In genomic region chr6:109790131-109790530, GRCh38 we compare ENCODE assay signal across 15 cellular contexts.
DNase-seq lines count a peak whose midpoint lies in the region; ATAC-seq and TF ChIP-seq lines count a peak whose summit lies in the region.
"Had no signal": no experiment of that assay in that cellular context is flagged by ENCODE, and none has a peak within 500 bp of the region (broad histone marks: within the 10 kb centered on the region; RNA-seq: fewer than 3 reads in every experiment).

No MANE protein-coding gene starts in this region.

- DNase-seq in AG10803 (ENCODE audit: low read depth) (peak; percentile 84), M059J (ENCODE audit: low read depth) (peak; percentile 49), dedifferentiated amniotic fluid mesenchymal stem cell (ENCODE audit: extremely low spot score) (peak; percentile 60), myocyte (ENCODE audit: low read depth) (peak; percentile 48), thyroid gland (no peak), H7 (no peak)
- DNase-seq in activated naive CD4-positive, alpha-beta T cell treated with anti-CD3 and anti-CD28 coated beads for 36 hours = no peak
- DNase-seq: activated CD8-positive, alpha-beta T cell treated with anti-CD3 and anti-CD28 coated beads for 36 hours; NCI-H2081 treated with DMSO at 0.1 percent for 48 hours; NCI-H748 treated with DMSO at 0.1 percent for 48 hours had no signal

- no peak overlapping the region for H3K4me3 ChIP-seq in AG10803 (ENCODE audit: low read length)
- H3K4me3 ChIP-seq in thyroid gland (replicated peaks in 1 of 3) = no peak overlapping the region
- no peak overlapping the region for H3K4me3 ChIP-seq in H7 (ENCODE audit: insufficient read depth, low read depth, low read length)
- H3K4me3 ChIP-seq: BLaER1, cardiac muscle cell, lung had no signal

- no peak overlapping the region for H3K27ac Mint-ChIP-seq in activated naive CD4-positive, alpha-beta T cell treated with anti-CD3 and anti-CD28 coated beads for 36 hours
- H3K27ac Mint-ChIP-seq: activated CD8-positive, alpha-beta T cell treated with anti-CD3 and anti-CD28 coated beads for 36 hours; activated T-helper 2 cell treated with anti-CD3 and anti-CD28 coated beads, Interferon-gamma antibody, Interleukin-2, Interleukin-4, amounts not matched to agents 10 μg/mL and 5 μg/mL and 100 μg/mL, durations not matched to agents 14 hours and 24 hours and 36 hours had no signal

- CTCF ChIA-PET in activated naive CD4-positive, alpha-beta T cell treated with anti-CD3 and anti-CD28 coated beads for 36 hours (lab: Charles Lee) = no interaction called here

- H3K9me3 Mint-ChIP-seq in activated naive CD4-positive, alpha-beta T cell treated with anti-CD3 and anti-CD28 coated beads for 36 hours = no peaks in the 10 kb centered on the region
- H3K9me3 Mint-ChIP-seq: activated CD8-positive, alpha-beta T cell treated with anti-CD3 and anti-CD28 coated beads for 36 hours; activated T-helper 2 cell treated with anti-CD3 and anti-CD28 coated beads, Interferon-gamma antibody, Interleukin-2, Interleukin-4, amounts not matched to agents 10 μg/mL and 5 μg/mL and 100 μg/mL, durations not matched to agents 14 hours and 24 hours and 36 hours had no signal

- no peaks in the 10 kb centered on the region for H3K9me3 ChIP-seq in thyroid gland

- no peak overlapping the region for H3K4me3 Mint-ChIP-seq in activated naive CD4-positive, alpha-beta T cell treated with anti-CD3 and anti-CD28 coated beads for 36 hours
- H3K4me3 Mint-ChIP-seq: activated CD8-positive, alpha-beta T cell treated with anti-CD3 and anti-CD28 coated beads for 36 hours had no signal

- ATAC-seq in HG03565 (IDR thresholded peaks at IDR 0.05; ENCODE audit: unreplicated experiment) = no peak
- ATAC-seq: activated CD8-positive, alpha-beta T cell treated with anti-CD3 and anti-CD28 coated beads for 36 hours had no signal

- TF ChIP-seq POLR2A in thyroid gland (IDR thresholded peaks at IDR 0.05) = no peak

- WGBS in thyroid gland, 2 donors = 70 to 72% methylated on average over 1 of the region's 1 CpG

- H3K27ac ChIP-seq in thyroid gland = no peak overlapping the region
- H3K27ac ChIP-seq: BLaER1, cardiac muscle cell had no signal

- H3K36me3 ChIP-seq in thyroid gland (peaks cover 0 to 3% of the 10 kb centered on the region in 2 donors), H7 (replicated peaks; ENCODE audit: control insufficient read depth, insufficient read depth, low read length) (no peaks in the 10 kb centered on the region)

- peaks cover 8 to 16% of the 10 kb centered on the region in 2 donors for H3K4me1 ChIP-seq in thyroid gland
- H3K4me1 ChIP-seq: BLaER1 had no signal

- H3K36me3 Mint-ChIP-seq in activated naive CD4-positive, alpha-beta T cell treated with anti-CD3 and anti-CD28 coated beads for 36 hours (ENCODE audit: low read depth) = peaks cover 8% of the 10 kb centered on the region

- intact Hi-C loops in thyroid gland (cut with DNase I) = no loop called here
- intact Hi-C loops in activated naive CD4-positive, alpha-beta T cell treated with anti-CD3 and anti-CD28 coated beads for 36 hours (cut with micrococcal nuclease) = no loop called here

- H3K27me3 ChIP-seq in thyroid gland (no peaks in the 10 kb centered on the region), H7 (ENCODE audit: control insufficient read depth, insufficient read depth, low read length) (no peaks in the 10 kb centered on the region)
- H3K27me3 ChIP-seq: BLaER1, cardiac muscle cell had no signal

- no peaks in the 10 kb centered on the region for H3K27me3 Mint-ChIP-seq in activated naive CD4-positive, alpha-beta T cell treated with anti-CD3 and anti-CD28 coated beads for 36 hours (ENCODE audit: low read depth)
- H3K27me3 Mint-ChIP-seq: activated CD8-positive, alpha-beta T cell treated with anti-CD3 and anti-CD28 coated beads for 36 hours had no signal

- H3K4me1 Mint-ChIP-seq in activated naive CD4-positive, alpha-beta T cell treated with anti-CD3 and anti-CD28 coated beads for 36 hours (ENCODE audit: low read depth) = peaks cover 5% of the 10 kb centered on the region

- TF ChIP-seq CTCF in AG10803 (conservative IDR thresholded peaks at IDR 0.05; ENCODE audit: low read length) (no peak), thyroid gland (IDR thresholded peaks at IDR 0.05) (no peak)

Comparison
In these comparisons a context has a peak if more than half of its experiments do, and no peak if none do; other contexts are left out.
1. DNase-seq: peak in AG10803 (single experiment), M059J (single experiment), dedifferentiated amniotic fluid mesenchymal stem cell (single experiment) and myocyte (single experiment); none in thyroid gland (0 of 2), activated naive CD4-positive, alpha-beta T cell treated with anti-CD3 and anti-CD28 coated beads for 36 hours (single experiment) and H7 (single experiment).